Comparison of ENCODE assay signal across 2 cellular contexts in genomic region chr11:43576834-43577521, GRCh38.
A peak's percentile ranks its signal among the peaks of the same experiment; 100 is the strongest.
TF ChIP-seq lines count a peak whose summit lies in the region.

No MANE protein-coding gene starts in this region.

TF ChIP-seq in IMR-90, 13 proteins besides CTCF, POLR2A, EP300 and RAD21 (continued from another document):
- TF ChIP-seq, protein P1, sequence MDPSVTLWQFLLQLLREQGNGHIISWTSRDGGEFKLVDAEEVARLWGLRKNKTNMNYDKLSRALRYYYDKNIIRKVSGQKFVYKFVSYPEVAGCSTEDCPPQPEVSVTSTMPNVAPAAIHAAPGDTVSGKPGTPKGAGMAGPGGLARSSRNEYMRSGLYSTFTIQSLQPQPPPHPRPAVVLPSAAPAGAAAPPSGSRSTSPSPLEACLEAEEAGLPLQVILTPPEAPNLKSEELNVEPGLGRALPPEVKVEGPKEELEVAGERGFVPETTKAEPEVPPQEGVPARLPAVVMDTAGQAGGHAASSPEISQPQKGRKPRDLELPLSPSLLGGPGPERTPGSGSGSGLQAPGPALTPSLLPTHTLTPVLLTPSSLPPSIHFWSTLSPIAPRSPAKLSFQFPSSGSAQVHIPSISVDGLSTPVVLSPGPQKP (IDR thresholded peaks at IDR 0.05; ENCODE audit: borderline replicate concordance, low read depth, low read length), result no peak
- TF ChIP-seq USF2 (IDR thresholded peaks at IDR 0.05; ENCODE audit: low read depth, low read length) (no peak), MXI1 (IDR thresholded peaks at IDR 0.05; ENCODE audit: borderline replicate concordance, low read depth, low read length) (no peak)

TF ChIP-seq in GM12878, 131 proteins besides CTCF, POLR2A, EP300 and RAD21 (continued from another document):
- TF ChIP-seq, protein P2, sequence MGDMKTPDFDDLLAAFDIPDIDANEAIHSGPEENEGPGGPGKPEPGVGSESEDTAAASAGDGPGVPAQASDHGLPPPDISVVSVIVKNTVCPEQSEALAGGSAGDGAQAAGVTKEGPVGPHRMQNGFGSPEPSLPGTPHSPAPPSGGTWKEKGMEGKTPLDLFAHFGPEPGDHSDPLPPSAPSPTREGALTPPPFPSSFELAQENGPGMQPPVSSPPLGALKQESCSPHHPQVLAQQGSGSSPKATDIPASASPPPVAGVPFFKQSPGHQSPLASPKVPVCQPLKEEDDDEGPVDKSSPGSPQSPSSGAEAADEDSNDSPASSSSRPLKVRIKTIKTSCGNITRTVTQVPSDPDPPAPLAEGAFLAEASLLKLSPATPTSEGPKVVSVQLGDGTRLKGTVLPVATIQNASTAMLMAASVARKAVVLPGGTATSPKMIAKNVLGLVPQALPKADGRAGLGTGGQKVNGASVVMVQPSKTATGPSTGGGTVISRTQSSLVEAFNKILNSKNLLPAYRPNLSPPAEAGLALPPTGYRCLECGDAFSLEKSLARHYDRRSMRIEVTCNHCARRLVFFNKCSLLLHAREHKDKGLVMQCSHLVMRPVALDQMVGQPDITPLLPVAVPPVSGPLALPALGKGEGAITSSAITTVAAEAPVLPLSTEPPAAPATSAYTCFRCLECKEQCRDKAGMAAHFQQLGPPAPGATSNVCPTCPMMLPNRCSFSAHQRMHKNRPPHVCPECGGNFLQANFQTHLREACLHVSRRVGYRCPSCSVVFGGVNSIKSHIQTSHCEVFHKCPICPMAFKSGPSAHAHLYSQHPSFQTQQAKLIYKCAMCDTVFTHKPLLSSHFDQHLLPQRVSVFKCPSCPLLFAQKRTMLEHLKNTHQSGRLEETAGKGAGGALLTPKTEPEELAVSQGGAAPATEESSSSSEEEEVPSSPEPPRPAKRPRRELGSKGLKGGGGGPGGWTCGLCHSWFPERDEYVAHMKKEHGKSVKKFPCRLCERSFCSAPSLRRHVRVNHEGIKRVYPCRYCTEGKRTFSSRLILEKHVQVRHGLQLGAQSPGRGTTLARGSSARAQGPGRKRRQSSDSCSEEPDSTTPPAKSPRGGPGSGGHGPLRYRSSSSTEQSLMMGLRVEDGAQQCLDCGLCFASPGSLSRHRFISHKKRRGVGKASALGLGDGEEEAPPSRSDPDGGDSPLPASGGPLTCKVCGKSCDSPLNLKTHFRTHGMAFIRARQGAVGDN (IDR thresholded peaks at IDR 0.05), result no peak
- TF ChIP-seq RELA (IDR thresholded peaks at IDR 0.05; ENCODE audit: borderline replicate concordance, partially characterized antibody), result no peak
- peak; percentile 92 for TF ChIP-seq REST (IDR thresholded peaks at IDR 0.05; ENCODE audit: low read depth, low read length)
- TF ChIP-seq SMAD1 (IDR thresholded peaks at IDR 0.05; ENCODE audit: low read depth, partially characterized antibody), result no peak
- TF ChIP-seq EGR1 (IDR thresholded peaks at IDR 0.05; ENCODE audit: borderline replicate concordance in 1 of 2, low read depth in 2 of 2, low read length in 2 of 2), result no peak
- peak; percentile 59 for TF ChIP-seq RUNX3 (IDR thresholded peaks at IDR 0.05; ENCODE audit: low read length)
